In genomic region chr7:20330176-20330796, GRCh38 we compare ENCODE assay signal across 8 cellular contexts. TPM values are rescaled to one million over a fixed set of nuclear protein-coding genes. Genes with fewer than 3 reads are reported as not detected.
DNase-seq lines count a peak whose midpoint lies in the region; ATAC-seq, FAIRE-seq and TF ChIP-seq lines count a peak whose summit lies in the region.

No MANE protein-coding gene starts in this region.

- H3K27ac ChIP-seq in CD4-positive, CD25-positive, alpha-beta regulatory T cell (ENCODE audit: insufficient read depth, low read length, poor library complexity, severe bottlenecking): peak overlapping the region; percentile 21
- peak overlapping the region; percentile 81 for H3K27ac ChIP-seq in neural progenitor cell
- H3K27ac ChIP-seq in thymus (ENCODE audit: low read depth): peak overlapping the region; percentile 58

- H3K9me3 Mint-ChIP-seq in CD4-positive, CD25-positive, alpha-beta regulatory T cell: peaks cover 0 to 3% (median 0%) of the 10 kb centered on the region in 7 donors
- H3K9me3 Mint-ChIP-seq in activated T-helper 17 cell treated with anti-CD3 and anti-CD28 coated beads, Interleukin-2, amount 50 U/mL, for 72 hours: no peaks in the 10 kb centered on the region
- H3K9me3 Mint-ChIP-seq in neural progenitor cell: peaks cover 4% of the 10 kb centered on the region

- H4K20me1 ChIP-seq in neural progenitor cell (ENCODE audit: low read depth): peaks cover 9% of the 10 kb centered on the region

- H3K27me3 ChIP-seq in CD4-positive, CD25-positive, alpha-beta regulatory T cell (ENCODE audit: control insufficient read depth, insufficient read depth, low read length): peaks cover 11% of the 10 kb centered on the region
- H3K27me3 ChIP-seq in neural progenitor cell (peaks cover 11% of the 10 kb centered on the region), thymus (ENCODE audit: control insufficient read depth, insufficient read depth) (peaks cover 9% of the 10 kb centered on the region)

- under 1% methylated on average over 42 of the region's 42 CpGs for WGBS in thymus

- FAIRE-seq in frontal cortex (lab: Jason Lieb, UNC): no peak

- no peaks in the 10 kb centered on the region for H3K36me3 ChIP-seq in CD4-positive, CD25-positive, alpha-beta regulatory T cell (ENCODE audit: control insufficient read depth, insufficient read depth, low read length)
- H3K36me3 ChIP-seq in neural progenitor cell (no peaks in the 10 kb centered on the region), thymus (ENCODE audit: control insufficient read depth, insufficient read depth) (no peaks in the 10 kb centered on the region)

- peaks cover 31% of the 10 kb centered on the region for H3K27me3 Mint-ChIP-seq in CD4-positive, CD25-positive, alpha-beta regulatory T cell
- H3K27me3 Mint-ChIP-seq in activated T-helper 17 cell treated with anti-CD3 and anti-CD28 coated beads, Interleukin-2, amount 50 U/mL, for 72 hours: peaks cover 28% of the 10 kb centered on the region
- H3K27me3 Mint-ChIP-seq in neural progenitor cell (ENCODE audit: insufficient read depth, low read depth): peaks cover 12% of the 10 kb centered on the region

- no peak for TF ChIP-seq CTCF in neural progenitor cell (IDR thresholded peaks at IDR 0.05)

- ATAC-seq in CD4-positive, CD25-positive, alpha-beta regulatory T cell (ENCODE audit: low read depth in 2 of 2): peak; percentile 45 to 54
- ATAC-seq in GM19043 (IDR thresholded peaks at IDR 0.05; ENCODE audit: low read depth, unreplicated experiment) (peak; percentile 39), HG03175 (IDR thresholded peaks at IDR 0.05; ENCODE audit: unreplicated experiment) (peak; percentile 61)
- peak; percentile 88 for ATAC-seq in activated T-helper 17 cell treated with anti-CD3 and anti-CD28 coated beads, Interleukin-2, amount 50 U/mL, for 72 hours (replicated peaks)

- H3K4me3 ChIP-seq in CD4-positive, CD25-positive, alpha-beta regulatory T cell (ENCODE audit: low read depth, low read length): peak overlapping the region; percentile 55
- H3K4me3 ChIP-seq in neural progenitor cell (peak overlapping the region; percentile 62), thymus (ENCODE audit: low read length) (peak overlapping the region; percentile 53)

- H3F3A ChIP-seq in neural progenitor cell (ENCODE audit: low read depth): peaks cover 42% of the 10 kb centered on the region

- peak overlapping the region; percentile 74 for H2AFZ ChIP-seq in neural progenitor cell (replicated peaks)

- H3K4me1 Mint-ChIP-seq in CD4-positive, CD25-positive, alpha-beta regulatory T cell: peaks cover 0 to 27% (median 12%) of the 10 kb centered on the region in 4 donors
- peaks cover 7% of the 10 kb centered on the region for H3K4me1 Mint-ChIP-seq in activated T-helper 17 cell treated with anti-CD3 and anti-CD28 coated beads, Interleukin-2, amount 50 U/mL, for 72 hours
- peaks cover 24% of the 10 kb centered on the region for H3K4me1 Mint-ChIP-seq in neural progenitor cell

- H3K4me1 ChIP-seq in CD4-positive, CD25-positive, alpha-beta regulatory T cell (ENCODE audit: control insufficient read depth, insufficient read depth, low read length, poor library complexity, severe bottlenecking): peaks cover 21% of the 10 kb centered on the region
- H3K4me1 ChIP-seq in neural progenitor cell: peaks cover 24% of the 10 kb centered on the region
- peaks cover 11% of the 10 kb centered on the region for H3K4me1 ChIP-seq in thymus (ENCODE audit: control insufficient read depth, insufficient read depth, low read length)

- H3K36me3 Mint-ChIP-seq in CD4-positive, CD25-positive, alpha-beta regulatory T cell: no peaks in the 10 kb centered on the region
- H3K36me3 Mint-ChIP-seq in activated T-helper 17 cell treated with anti-CD3 and anti-CD28 coated beads, Interleukin-2, amount 50 U/mL, for 72 hours (ENCODE audit: low read depth): no peaks in the 10 kb centered on the region
- H3K36me3 Mint-ChIP-seq in neural progenitor cell: peaks cover 5% of the 10 kb centered on the region

- H3K79me2 ChIP-seq in neural progenitor cell (ENCODE audit: low read depth): peaks cover 22% of the 10 kb centered on the region

- peak in 1 of 3 donors; percentile 46 for DNase-seq in CD4-positive, CD25-positive, alpha-beta regulatory T cell
- peak; percentile 87 for DNase-seq in NCI-H69 (lab: John Stamatoyannopoulos, UW)
- peak; percentile 70 to 73 for DNase-seq in frontal cortex (ENCODE audit: low spot score in 2 of 2)
- DNase-seq in neural progenitor cell (ENCODE audit: low spot score): peak; percentile 88

- peak overlapping the region; percentile 43 for H3K9ac ChIP-seq in neural progenitor cell

- peak overlapping the region; percentile 78 to 96 (median 93) for H3K4me3 Mint-ChIP-seq in CD4-positive, CD25-positive, alpha-beta regulatory T cell
- peak overlapping the region; percentile 80 for H3K4me3 Mint-ChIP-seq in activated T-helper 17 cell treated with anti-CD3 and anti-CD28 coated beads, Interleukin-2, amount 50 U/mL, for 72 hours
- peak overlapping the region; percentile 100 for H3K4me3 Mint-ChIP-seq in neural progenitor cell

- H3K4me2 ChIP-seq in neural progenitor cell: peak overlapping the region; percentile 88

- H3K27ac Mint-ChIP-seq in CD4-positive, CD25-positive, alpha-beta regulatory T cell: peak overlapping the region in 2 of 3 donors; percentile 32 to 87
- H3K27ac Mint-ChIP-seq in activated T-helper 17 cell treated with anti-CD3 and anti-CD28 coated beads, Interleukin-2, amount 50 U/mL, for 72 hours: peak overlapping the region; percentile 63
- peak overlapping the region; percentile 100 for H3K27ac Mint-ChIP-seq in neural progenitor cell

- no peaks in the 10 kb centered on the region for H3K9me3 ChIP-seq in CD4-positive, CD25-positive, alpha-beta regulatory T cell (ENCODE audit: control insufficient read depth in 2 of 2, low read length in 2 of 2)
- H3K9me3 ChIP-seq in neural progenitor cell (ENCODE audit: low read depth): no peaks in the 10 kb centered on the region
- H3K9me3 ChIP-seq in thymus (ENCODE audit: control insufficient read depth): no peaks in the 10 kb centered on the region

RNA-seq across cellular contexts. Expression of gene ITGB8, which starts 0.4 kb away (rescaled TPM):
- total RNA-seq in CD4-positive, CD25-positive, alpha-beta regulatory T cell: 2.1 TPM
- polyA plus RNA-seq in CD4-positive, CD25-positive, alpha-beta regulatory T cell: under 1 TPM in 2 of 4 donors, not detected in 2; 0.06 to 0.55 TPM
- under 1 TPM; 0.05 to 0.26 TPM for total RNA-seq in activated T-helper 17 cell treated with anti-CD3 and anti-CD28 coated beads, Interleukin-2, amount 50 U/mL, for 72 hours
- total RNA-seq in frontal cortex (66.9 TPM), neural progenitor cell (ENCODE audit: low replicate concordance) (3.0 and 5.3 TPM in 2 replicates)
- polyA plus RNA-seq in thymus: 2.6 TPM

Comparison
In these comparisons a context has a peak if more than half of its experiments do, and no peak if none do; other contexts are left out.
1. H3K27ac ChIP-seq: peak in every context shown above with its lines; median percentile 81 in neural progenitor cell; 58 in thymus; 21 in CD4-positive, CD25-positive, alpha-beta regulatory T cell.
2. RNA of gene ITGB8, which starts 0.4 kb away (total RNA-seq): 66.9 TPM in frontal cortex (single experiment); 3.0 to 5.3 TPM in neural progenitor cell, 2.1 TPM in CD4-positive, CD25-positive, alpha-beta regulatory T cell (single experiment) and 0.05 to 0.26 TPM in activated T-helper 17 cell treated with anti-CD3 and anti-CD28 coated beads, Interleukin-2, amount 50 U/mL, for 72 hours; every median in the first group is over 10 times any median in the second.
3. Peak in every context shown above with its lines, with median percentiles within 50 percentile points of each other: ATAC-seq, H3K4me3 ChIP-seq, H3K27ac Mint-ChIP-seq and H3K4me3 Mint-ChIP-seq.